In the genomic region with DNA sequence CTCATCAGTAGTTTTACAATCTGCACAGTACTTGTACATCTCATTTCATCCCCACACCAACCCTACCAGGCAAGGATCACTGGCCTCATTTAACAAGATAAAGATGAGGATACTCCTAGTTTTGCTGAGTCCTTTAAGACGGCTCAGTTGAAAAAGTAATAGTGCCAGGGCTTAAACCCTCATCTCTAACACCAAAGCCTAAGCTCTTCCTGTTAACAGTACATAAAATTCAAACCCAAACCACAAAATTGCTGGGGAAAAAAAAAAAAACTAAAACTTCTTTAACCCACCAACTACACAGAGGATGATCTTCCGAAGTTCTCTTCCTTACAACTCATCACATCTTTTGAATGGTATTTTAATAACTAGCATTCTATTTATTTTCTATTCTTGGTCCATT, we compare ENCODE assay signal across 1 cellular context.
TF ChIP-seq lines count a peak whose summit lies in the region.

No MANE protein-coding gene starts in this region.

TF ChIP-seq in SK-N-SH, 30 proteins besides CTCF, POLR2A, EP300 and RAD21 (continued from another document):
- TF ChIP-seq, protein P1, sequence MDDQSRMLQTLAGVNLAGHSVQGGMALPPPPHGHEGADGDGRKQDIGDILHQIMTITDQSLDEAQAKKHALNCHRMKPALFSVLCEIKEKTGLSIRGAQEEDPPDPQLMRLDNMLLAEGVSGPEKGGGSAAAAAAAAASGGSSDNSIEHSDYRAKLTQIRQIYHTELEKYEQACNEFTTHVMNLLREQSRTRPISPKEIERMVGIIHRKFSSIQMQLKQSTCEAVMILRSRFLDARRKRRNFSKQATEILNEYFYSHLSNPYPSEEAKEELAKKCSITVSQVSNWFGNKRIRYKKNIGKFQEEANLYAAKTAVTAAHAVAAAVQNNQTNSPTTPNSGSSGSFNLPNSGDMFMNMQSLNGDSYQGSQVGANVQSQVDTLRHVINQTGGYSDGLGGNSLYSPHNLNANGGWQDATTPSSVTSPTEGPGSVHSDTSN (IDR thresholded peaks at IDR 0.05), result no peak
- TF ChIP-seq TCF12 (IDR thresholded peaks at IDR 0.05) (no peak), TAF1 (IDR thresholded peaks at IDR 0.05; ENCODE audit: borderline replicate concordance, low read depth, low read length) (no peak), NFIC (IDR thresholded peaks at IDR 0.05; ENCODE audit: borderline replicate concordance) (no peak), RFX5 (IDR thresholded peaks at IDR 0.05; ENCODE audit: low read length) (no peak), SMC3 (IDR thresholded peaks at IDR 0.05; ENCODE audit: low read depth, low read length) (no peak)
- TF ChIP-seq, protein P2, sequence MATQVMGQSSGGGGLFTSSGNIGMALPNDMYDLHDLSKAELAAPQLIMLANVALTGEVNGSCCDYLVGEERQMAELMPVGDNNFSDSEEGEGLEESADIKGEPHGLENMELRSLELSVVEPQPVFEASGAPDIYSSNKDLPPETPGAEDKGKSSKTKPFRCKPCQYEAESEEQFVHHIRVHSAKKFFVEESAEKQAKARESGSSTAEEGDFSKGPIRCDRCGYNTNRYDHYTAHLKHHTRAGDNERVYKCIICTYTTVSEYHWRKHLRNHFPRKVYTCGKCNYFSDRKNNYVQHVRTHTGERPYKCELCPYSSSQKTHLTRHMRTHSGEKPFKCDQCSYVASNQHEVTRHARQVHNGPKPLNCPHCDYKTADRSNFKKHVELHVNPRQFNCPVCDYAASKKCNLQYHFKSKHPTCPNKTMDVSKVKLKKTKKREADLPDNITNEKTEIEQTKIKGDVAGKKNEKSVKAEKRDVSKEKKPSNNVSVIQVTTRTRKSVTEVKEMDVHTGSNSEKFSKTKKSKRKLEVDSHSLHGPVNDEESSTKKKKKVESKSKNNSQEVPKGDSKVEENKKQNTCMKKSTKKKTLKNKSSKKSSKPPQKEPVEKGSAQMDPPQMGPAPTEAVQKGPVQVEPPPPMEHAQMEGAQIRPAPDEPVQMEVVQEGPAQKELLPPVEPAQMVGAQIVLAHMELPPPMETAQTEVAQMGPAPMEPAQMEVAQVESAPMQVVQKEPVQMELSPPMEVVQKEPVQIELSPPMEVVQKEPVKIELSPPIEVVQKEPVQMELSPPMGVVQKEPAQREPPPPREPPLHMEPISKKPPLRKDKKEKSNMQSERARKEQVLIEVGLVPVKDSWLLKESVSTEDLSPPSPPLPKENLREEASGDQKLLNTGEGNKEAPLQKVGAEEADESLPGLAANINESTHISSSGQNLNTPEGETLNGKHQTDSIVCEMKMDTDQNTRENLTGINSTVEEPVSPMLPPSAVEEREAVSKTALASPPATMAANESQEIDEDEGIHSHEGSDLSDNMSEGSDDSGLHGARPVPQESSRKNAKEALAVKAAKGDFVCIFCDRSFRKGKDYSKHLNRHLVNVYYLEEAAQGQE (IDR thresholded peaks at IDR 0.05; ENCODE audit: low read depth, low read length), result no peak
